In the genomic region with DNA sequence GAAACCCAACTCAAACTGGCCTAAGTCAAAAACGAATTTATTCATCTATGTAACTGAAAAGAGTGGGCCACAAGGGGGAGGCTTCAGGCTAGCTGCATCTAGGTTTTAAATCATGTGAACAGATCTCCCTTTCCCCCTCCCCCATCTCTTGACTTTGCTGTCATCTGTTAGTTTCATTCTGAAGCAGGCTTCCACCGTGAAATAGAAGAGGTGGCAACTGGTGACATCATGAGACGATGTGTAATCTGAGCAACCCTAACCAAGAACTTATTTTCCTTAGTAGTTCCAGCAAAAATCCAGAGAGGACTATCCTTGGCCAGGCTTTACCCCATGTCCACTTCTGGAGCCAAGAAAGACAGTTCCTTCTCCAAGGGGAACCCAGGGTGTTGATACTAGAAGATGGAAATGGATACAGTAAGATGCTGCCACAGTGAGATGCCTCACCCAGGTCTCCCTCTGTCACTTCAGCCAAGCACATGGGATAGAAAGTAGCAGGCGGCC, we compare ENCODE assay signal across 9 cellular contexts. TPM values are rescaled to one million over a fixed set of nuclear protein-coding genes. Genes with fewer than 3 reads are reported as not detected.
A peak's percentile ranks its signal among the peaks of the same experiment; 100 is the strongest.
DNase-seq lines count a peak whose midpoint lies in the region.
"Had no signal": no experiment of that assay in that cellular context is flagged by ENCODE, and none has a peak within 500 bp of the region (broad histone marks: within the 10 kb centered on the region; RNA-seq: fewer than 3 reads in every experiment).

No MANE protein-coding gene starts in this region.

- DNase-seq in activated T-cell treated with anti-CD3 and anti-CD28 coated beads for 48 hours (ENCODE audit: low read depth) (peak; percentile 25), LHCN-M2 (ENCODE audit: low read depth) (peak; percentile 83), fibroblast of gingiva (ENCODE audit: low read depth) (peak; percentile 30), superior temporal gyrus (ENCODE audit: extremely low spot score) (peak; percentile 62), posterior vena cava (ENCODE audit: low spot score) (no peak), globus pallidus (ENCODE audit: low spot score) (no peak), SIG-M5 treated with dmso at 0.1 percent for 504 hours (lab: John Stamatoyannopoulos, UW; ENCODE audit: unreplicated experiment) (no peak)
- DNase-seq in activated T-cell treated with anti-CD3 and anti-CD28 coated beads, Interleukin-2, amount 50 U/mL, for 1 hour = no peak
- DNase-seq: DMS153 had no signal

- intact Hi-C loops in posterior vena cava (cut with DNase I) = no loop called here

RNA-seq across cellular contexts. Expression of gene SAMD4B, which starts 9.4 kb away (rescaled TPM):
- total RNA-seq in LHCN-M2 (2014; rRNA removed) (90.4 and 126 TPM in 2 replicates), posterior vena cava (100 to 1,000 TPM in 1 of 2 donors, 10 to 100 TPM in 1; 74.5 to 119 TPM)
- 118 TPM for polyA plus RNA-seq in LHCN-M2 (2012)

RNA-seq across cellular contexts. Expression of gene GMFG, which starts 15.7 kb away (rescaled TPM):
- total RNA-seq in LHCN-M2 (2014; rRNA removed) = not detected in 2 replicates
- polyA plus RNA-seq in LHCN-M2 (2012) = 2.2 TPM
- total RNA-seq in posterior vena cava = 10 to 100 TPM; 35.0 to 48.4 TPM

RNA-seq across cellular contexts. Expression of gene LRFN1, which starts 30.9 kb away (rescaled TPM):
- total RNA-seq in LHCN-M2 (2014; rRNA removed) (0.13 TPM in 1 of 2 replicates, not detected in the other), posterior vena cava (under 1 TPM; 0.29 to 0.32 TPM)
- polyA plus RNA-seq in LHCN-M2 (2012) = 0.16 TPM

RNA-seq across cellular contexts. Expression of gene PAF1, which starts 39.3 kb away (rescaled TPM):
- total RNA-seq in LHCN-M2 (2014; rRNA removed) (51.9 and 61.7 TPM in 2 replicates), posterior vena cava (10 to 100 TPM; 26.0 to 28.5 TPM)
- 78.7 TPM for polyA plus RNA-seq in LHCN-M2 (2012)

RNA-seq across cellular contexts. Expression of gene MED29, which starts 39.6 kb away (rescaled TPM):
- total RNA-seq in LHCN-M2 (2014; rRNA removed) = 32.8 and 38.7 TPM in 2 replicates
- 24.7 TPM for polyA plus RNA-seq in LHCN-M2 (2012)
- 10 to 100 TPM; 32.7 to 33.3 TPM for total RNA-seq in posterior vena cava

Comparison
In these comparisons a context has a peak if more than half of its experiments do, and no peak if none do; other contexts are left out.
1. DNase-seq: peak in activated T-cell treated with anti-CD3 and anti-CD28 coated beads for 48 hours (single experiment), LHCN-M2 (single experiment), fibroblast of gingiva (single experiment) and superior temporal gyrus (single experiment); none in activated T-cell treated with anti-CD3 and anti-CD28 coated beads, Interleukin-2, amount 50 U/mL, for 1 hour (single experiment), posterior vena cava (single experiment), globus pallidus (single experiment) and SIG-M5 treated with dmso at 0.1 percent for 504 hours (single experiment).
2. RNA of gene GMFG, which starts 15.7 kb away (total RNA-seq): 35.0 to 48.4 TPM in posterior vena cava; not detected in LHCN-M2; every median in the first group is over 10 times any median in the second.